In the genomic region with DNA sequence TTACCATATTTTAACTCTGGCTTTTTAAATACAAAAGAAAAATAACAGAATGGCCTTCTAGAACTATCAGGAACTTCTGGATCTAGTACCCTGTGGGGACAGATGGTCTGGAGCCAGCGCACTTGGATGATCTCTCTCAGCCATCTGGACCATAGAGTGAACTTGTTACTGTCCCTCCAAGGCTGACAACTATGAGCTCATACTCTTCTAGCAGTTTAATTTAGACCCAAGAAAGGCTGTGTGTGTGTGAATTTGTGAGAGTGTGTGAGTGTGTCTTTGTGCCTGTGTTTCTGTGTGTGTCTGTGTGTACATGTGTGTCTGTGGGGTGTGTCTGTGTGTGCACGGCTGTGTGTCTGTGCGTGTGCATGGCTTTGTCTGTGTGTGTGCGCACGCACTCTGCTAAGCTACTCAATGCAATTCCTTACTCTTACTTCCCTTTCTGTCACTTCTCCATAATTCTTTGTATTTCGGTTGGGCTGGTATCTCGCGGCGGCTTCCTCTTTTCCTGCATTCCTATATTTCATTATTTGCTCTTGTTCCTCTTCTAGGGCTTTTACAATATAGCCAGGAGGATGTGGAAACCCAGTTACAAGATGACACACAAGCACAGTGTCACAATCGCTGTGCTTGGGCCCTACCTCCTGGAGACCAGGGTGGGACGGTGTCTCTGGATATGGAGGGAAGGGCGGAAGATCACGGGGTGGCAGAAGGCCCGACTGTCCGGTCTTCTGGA, we compare ENCODE assay signal across 1 cellular context.
TF ChIP-seq lines count a peak whose summit lies in the region.

No MANE protein-coding gene starts in this region.

TF ChIP-seq in H1, 55 proteins besides CTCF, POLR2A, EP300 and RAD21 (continued from another document):
- TF ChIP-seq, protein P1, sequence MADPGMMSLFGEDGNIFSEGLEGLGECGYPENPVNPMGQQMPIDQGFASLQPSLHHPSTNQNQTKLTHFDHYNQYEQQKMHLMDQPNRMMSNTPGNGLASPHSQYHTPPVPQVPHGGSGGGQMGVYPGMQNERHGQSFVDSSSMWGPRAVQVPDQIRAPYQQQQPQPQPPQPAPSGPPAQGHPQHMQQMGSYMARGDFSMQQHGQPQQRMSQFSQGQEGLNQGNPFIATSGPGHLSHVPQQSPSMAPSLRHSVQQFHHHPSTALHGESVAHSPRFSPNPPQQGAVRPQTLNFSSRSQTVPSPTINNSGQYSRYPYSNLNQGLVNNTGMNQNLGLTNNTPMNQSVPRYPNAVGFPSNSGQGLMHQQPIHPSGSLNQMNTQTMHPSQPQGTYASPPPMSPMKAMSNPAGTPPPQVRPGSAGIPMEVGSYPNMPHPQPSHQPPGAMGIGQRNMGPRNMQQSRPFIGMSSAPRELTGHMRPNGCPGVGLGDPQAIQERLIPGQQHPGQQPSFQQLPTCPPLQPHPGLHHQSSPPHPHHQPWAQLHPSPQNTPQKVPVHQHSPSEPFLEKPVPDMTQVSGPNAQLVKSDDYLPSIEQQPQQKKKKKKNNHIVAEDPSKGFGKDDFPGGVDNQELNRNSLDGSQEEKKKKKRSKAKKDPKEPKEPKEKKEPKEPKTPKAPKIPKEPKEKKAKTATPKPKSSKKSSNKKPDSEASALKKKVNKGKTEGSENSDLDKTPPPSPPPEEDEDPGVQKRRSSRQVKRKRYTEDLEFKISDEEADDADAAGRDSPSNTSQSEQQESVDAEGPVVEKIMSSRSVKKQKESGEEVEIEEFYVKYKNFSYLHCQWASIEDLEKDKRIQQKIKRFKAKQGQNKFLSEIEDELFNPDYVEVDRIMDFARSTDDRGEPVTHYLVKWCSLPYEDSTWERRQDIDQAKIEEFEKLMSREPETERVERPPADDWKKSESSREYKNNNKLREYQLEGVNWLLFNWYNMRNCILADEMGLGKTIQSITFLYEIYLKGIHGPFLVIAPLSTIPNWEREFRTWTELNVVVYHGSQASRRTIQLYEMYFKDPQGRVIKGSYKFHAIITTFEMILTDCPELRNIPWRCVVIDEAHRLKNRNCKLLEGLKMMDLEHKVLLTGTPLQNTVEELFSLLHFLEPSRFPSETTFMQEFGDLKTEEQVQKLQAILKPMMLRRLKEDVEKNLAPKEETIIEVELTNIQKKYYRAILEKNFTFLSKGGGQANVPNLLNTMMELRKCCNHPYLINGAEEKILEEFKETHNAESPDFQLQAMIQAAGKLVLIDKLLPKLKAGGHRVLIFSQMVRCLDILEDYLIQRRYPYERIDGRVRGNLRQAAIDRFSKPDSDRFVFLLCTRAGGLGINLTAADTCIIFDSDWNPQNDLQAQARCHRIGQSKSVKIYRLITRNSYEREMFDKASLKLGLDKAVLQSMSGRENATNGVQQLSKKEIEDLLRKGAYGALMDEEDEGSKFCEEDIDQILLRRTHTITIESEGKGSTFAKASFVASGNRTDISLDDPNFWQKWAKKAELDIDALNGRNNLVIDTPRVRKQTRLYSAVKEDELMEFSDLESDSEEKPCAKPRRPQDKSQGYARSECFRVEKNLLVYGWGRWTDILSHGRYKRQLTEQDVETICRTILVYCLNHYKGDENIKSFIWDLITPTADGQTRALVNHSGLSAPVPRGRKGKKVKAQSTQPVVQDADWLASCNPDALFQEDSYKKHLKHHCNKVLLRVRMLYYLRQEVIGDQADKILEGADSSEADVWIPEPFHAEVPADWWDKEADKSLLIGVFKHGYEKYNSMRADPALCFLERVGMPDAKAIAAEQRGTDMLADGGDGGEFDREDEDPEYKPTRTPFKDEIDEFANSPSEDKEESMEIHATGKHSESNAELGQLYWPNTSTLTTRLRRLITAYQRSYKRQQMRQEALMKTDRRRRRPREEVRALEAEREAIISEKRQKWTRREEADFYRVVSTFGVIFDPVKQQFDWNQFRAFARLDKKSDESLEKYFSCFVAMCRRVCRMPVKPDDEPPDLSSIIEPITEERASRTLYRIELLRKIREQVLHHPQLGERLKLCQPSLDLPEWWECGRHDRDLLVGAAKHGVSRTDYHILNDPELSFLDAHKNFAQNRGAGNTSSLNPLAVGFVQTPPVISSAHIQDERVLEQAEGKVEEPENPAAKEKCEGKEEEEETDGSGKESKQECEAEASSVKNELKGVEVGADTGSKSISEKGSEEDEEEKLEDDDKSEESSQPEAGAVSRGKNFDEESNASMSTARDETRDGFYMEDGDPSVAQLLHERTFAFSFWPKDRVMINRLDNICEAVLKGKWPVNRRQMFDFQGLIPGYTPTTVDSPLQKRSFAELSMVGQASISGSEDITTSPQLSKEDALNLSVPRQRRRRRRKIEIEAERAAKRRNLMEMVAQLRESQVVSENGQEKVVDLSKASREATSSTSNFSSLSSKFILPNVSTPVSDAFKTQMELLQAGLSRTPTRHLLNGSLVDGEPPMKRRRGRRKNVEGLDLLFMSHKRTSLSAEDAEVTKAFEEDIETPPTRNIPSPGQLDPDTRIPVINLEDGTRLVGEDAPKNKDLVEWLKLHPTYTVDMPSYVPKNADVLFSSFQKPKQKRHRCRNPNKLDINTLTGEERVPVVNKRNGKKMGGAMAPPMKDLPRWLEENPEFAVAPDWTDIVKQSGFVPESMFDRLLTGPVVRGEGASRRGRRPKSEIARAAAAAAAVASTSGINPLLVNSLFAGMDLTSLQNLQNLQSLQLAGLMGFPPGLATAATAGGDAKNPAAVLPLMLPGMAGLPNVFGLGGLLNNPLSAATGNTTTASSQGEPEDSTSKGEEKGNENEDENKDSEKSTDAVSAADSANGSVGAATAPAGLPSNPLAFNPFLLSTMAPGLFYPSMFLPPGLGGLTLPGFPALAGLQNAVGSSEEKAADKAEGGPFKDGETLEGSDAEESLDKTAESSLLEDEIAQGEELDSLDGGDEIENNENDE (IDR thresholded peaks at IDR 0.05; ENCODE audit: insufficient replicate concordance, low read length): no peak
- TF ChIP-seq, protein P2, sequence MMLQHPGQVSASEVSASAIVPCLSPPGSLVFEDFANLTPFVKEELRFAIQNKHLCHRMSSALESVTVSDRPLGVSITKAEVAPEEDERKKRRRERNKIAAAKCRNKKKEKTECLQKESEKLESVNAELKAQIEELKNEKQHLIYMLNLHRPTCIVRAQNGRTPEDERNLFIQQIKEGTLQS (IDR thresholded peaks at IDR 0.05; ENCODE audit: insufficient read depth, low read depth, low read length): no peak
- TF ChIP-seq SUZ12 (IDR thresholded peaks at IDR 0.05; ENCODE audit: low read length): no peak
- TF ChIP-seq POU5F1 (IDR thresholded peaks at IDR 0.05; ENCODE audit: low read depth, low read length): no peak
- TF ChIP-seq GABPA (IDR thresholded peaks at IDR 0.05; ENCODE audit: borderline replicate concordance, insufficient read depth, low read length): no peak
- TF ChIP-seq JUN (IDR thresholded peaks at IDR 0.05; ENCODE audit: low read depth, low read length): no peak
- TF ChIP-seq CHD2 (IDR thresholded peaks at IDR 0.05; ENCODE audit: low read length): no peak
- TF ChIP-seq BACH1 (IDR thresholded peaks at IDR 0.05; ENCODE audit: low read length): no peak
- TF ChIP-seq TAF1 (IDR thresholded peaks at IDR 0.05; ENCODE audit: low read depth, low read length): no peak
- TF ChIP-seq YY1 (IDR thresholded peaks at IDR 0.05; ENCODE audit: low read depth, low read length): no peak
- TF ChIP-seq SIX5 (IDR thresholded peaks at IDR 0.05; ENCODE audit: low read depth, low read length): no peak
- TF ChIP-seq SAP30 (IDR thresholded peaks at IDR 0.05; ENCODE audit: insufficient read depth, insufficient replicate concordance, low read length): no peak
- TF ChIP-seq CBX8 (IDR thresholded peaks at IDR 0.05; ENCODE audit: borderline replicate concordance, low read depth, low read length): no peak
